In genomic region chr10:71964669-71965515, GRCh38 we compare ENCODE assay signal across 9 cellular contexts. TPM values are rescaled to one million over a fixed set of nuclear protein-coding genes. Genes with fewer than 3 reads are reported as not detected.
DNase-seq lines count a peak whose midpoint lies in the region; FAIRE-seq and TF ChIP-seq lines count a peak whose summit lies in the region.
"Had no signal": no experiment of that assay in that cellular context is flagged by ENCODE, and none has a peak within 500 bp of the region (broad histone marks: within the 10 kb centered on the region; RNA-seq: fewer than 3 reads in every experiment).

No MANE protein-coding gene starts in this region.

- peak overlapping the region; percentile 76 for H3K4me2 ChIP-seq in endothelial cell of umbilical vein (ENCODE audit: insufficient read depth, low read length)

- intact Hi-C loops in endothelial cell of umbilical vein (cut with micrococcal nuclease) = no loop called here

- peak; percentile 87 for FAIRE-seq in endothelial cell of umbilical vein (lab: Jason Lieb, UNC)
- FAIRE-seq: A204.1 had no signal

- peak overlapping the region; percentile 79 for H3K9ac ChIP-seq in endothelial cell of umbilical vein (replicated peaks; ENCODE audit: extremely low read depth, insufficient read depth, low read length)
- peak overlapping the region; percentile 52 to 74 for H3K9ac ChIP-seq in mucosa of rectum (ENCODE audit: low read depth in 1 of 2, low read length in 2 of 2)

- dilution Hi-C loops in endothelial cell of umbilical vein (cut with MboI; ENCODE audit: extremely low pct_ligation_motif_present, low sequenced_read_pairs) = no loop called here

- BruUV-seq in endothelial cell of umbilical vein (replicated peaks; lab: Mats Ljungman, UMichigan) = no TSS peak

- POLR2A ChIA-PET in endothelial cell of umbilical vein (lab: Charles Lee) = no interaction called here

- H3K79me2 ChIP-seq in endothelial cell of umbilical vein (ENCODE audit: control insufficient read depth, insufficient read depth, low read length) = peaks cover 27% of the 10 kb centered on the region

- TF ChIP-seq CTCF in endothelial cell of umbilical vein (IDR thresholded peaks at IDR 0.05; ENCODE audit: extremely low read depth in 1 of 2, insufficient read depth in 1 of 2, low read depth in 1 of 2, low read length in 2 of 2) = no peak

- H3K9me3 ChIP-seq in endothelial cell of umbilical vein (replicated peaks; ENCODE audit: control insufficient read depth, insufficient read depth, low read length) = no peaks in the 10 kb centered on the region
- no peaks in the 10 kb centered on the region for H3K9me3 ChIP-seq in mucosa of rectum (ENCODE audit: control insufficient read depth in 2 of 2, low read length in 2 of 2)

- peak overlapping the region; percentile 21 to 57 (median 55) for H3K4me3 ChIP-seq in endothelial cell of umbilical vein (replicated peaks in 1 of 3; ENCODE audit: insufficient read depth in 1 of 3, low read depth in 1 of 3, low read length in 3 of 3)
- peak overlapping the region; percentile 53 to 72 for H3K4me3 ChIP-seq in mucosa of rectum (ENCODE audit: low read length in 2 of 2)

- no peaks in the 10 kb centered on the region for H4K20me1 ChIP-seq in endothelial cell of umbilical vein (replicated peaks; ENCODE audit: control insufficient read depth, extremely low read depth, insufficient read depth, low read length)

- peak overlapping the region; percentile 60 for H3K27ac ChIP-seq in endothelial cell of umbilical vein (ENCODE audit: insufficient read depth, low read depth, low read length)
- peak overlapping the region; percentile 68 to 71 for H3K27ac ChIP-seq in mucosa of rectum (ENCODE audit: low read depth in 2 of 2, low read length in 2 of 2)
- H3K27ac ChIP-seq in substantia nigra (ENCODE audit: low read depth, low read length, poor library complexity, severe bottlenecking) = peak overlapping the region; percentile 97

- peak; percentile 63 for TF ChIP-seq POLR2A in endothelial cell of umbilical vein (IDR thresholded peaks at IDR 0.05; ENCODE audit: low read depth, low read length)

- no peaks in the 10 kb centered on the region for H3K27me3 ChIP-seq in endothelial cell of umbilical vein (ENCODE audit: control insufficient read depth in 2 of 2, insufficient read depth in 2 of 2, low read length in 2 of 2)
- H3K27me3 ChIP-seq in mucosa of rectum (ENCODE audit: control insufficient read depth in 2 of 2, insufficient read depth in 2 of 2, low read length in 2 of 2) = peaks cover 13 to 23% of the 10 kb centered on the region in 2 donors

- H3K36me3 ChIP-seq in endothelial cell of umbilical vein (ENCODE audit: control insufficient read depth in 2 of 2, extremely low read depth in 1 of 2, insufficient read depth in 2 of 2, low read length in 2 of 2) (no peaks in the 10 kb centered on the region), mucosa of rectum (ENCODE audit: control insufficient read depth in 2 of 2, insufficient read depth in 2 of 2, low read length in 2 of 2) (no peaks in the 10 kb centered on the region)

- CTCF ChIA-PET in endothelial cell of umbilical vein (lab: Charles Lee) = interaction anchor here (0.7 to 3.0 kb wide), 9 partner anchors 9 to 375 kb away, joined by 3 to 17 read pairs (median 5); no protein-coding TSS in a partner anchor

- H2AFZ ChIP-seq in endothelial cell of umbilical vein (ENCODE audit: low read depth, low read length) = peak overlapping the region; percentile 63

- peaks cover 18% of the 10 kb centered on the region for H3K4me1 ChIP-seq in endothelial cell of umbilical vein (ENCODE audit: control insufficient read depth, extremely low read depth, insufficient read depth, low read length)
- H3K4me1 ChIP-seq in mucosa of rectum (ENCODE audit: control insufficient read depth in 2 of 2, insufficient read depth in 2 of 2, low read length in 2 of 2) = peaks cover 6 to 7% of the 10 kb centered on the region in 2 donors

- H3K9me1 ChIP-seq in endothelial cell of umbilical vein (replicated peaks; ENCODE audit: control insufficient read depth, extremely low read depth, insufficient read depth, low read length) = no peaks in the 10 kb centered on the region

- DNase-seq in DMS 273 (lab: John Stamatoyannopoulos, UW; ENCODE audit: unreplicated experiment) (peak; percentile 66), DMS 273 treated with DMSO at 0.1 percent for 48 hours (lab: John Stamatoyannopoulos, UW) (no peak), endothelial cell of umbilical vein (ENCODE audit: low read depth, low spot score) (peak; percentile 69), substantia nigra (lab: John Stamatoyannopoulos, UW) (peak in 13 of 49 donors; percentile 33 to 63 (median 44)), NCI-H510A treated with DMSO at 0.1 percent for 48 hours (lab: John Stamatoyannopoulos, UW) (no peak), NCI-H345 treated with DMSO at 0.1 percent for 48 hours (lab: John Stamatoyannopoulos, UW; ENCODE audit: unreplicated experiment) (no peak)
- DNase-seq in activated CD4-positive, alpha-beta T cell treated with anti-CD3 and anti-CD28 coated beads, Interleukin-2, amount 50 U/mL, for 4 hours = peak; percentile 39

TF ChIP-seq in endothelial cell of umbilical vein, 7 proteins besides CTCF, POLR2A, EP300 and RAD21:
- TF ChIP-seq MYC (IDR thresholded peaks at IDR 0.05; ENCODE audit: low read depth, low read length) (peak; percentile 19), GATA2 (IDR thresholded peaks at IDR 0.05; ENCODE audit: insufficient read depth, insufficient read length, low read depth, low read length) (no peak), POLR2AphosphoS5 (IDR thresholded peaks at IDR 0.05; ENCODE audit: insufficient read depth, low read depth, low read length) (peak; percentile 67), JUN (IDR thresholded peaks at IDR 0.05; ENCODE audit: borderline replicate concordance, insufficient read depth, insufficient read length, low read depth) (peak; percentile 13), EZH2 (IDR thresholded peaks at IDR 0.05; ENCODE audit: borderline replicate concordance, low read depth, low read length, severe bottlenecking) (no peak), FOS (IDR thresholded peaks at IDR 0.05; ENCODE audit: borderline replicate concordance, insufficient read depth, low read length) (peak; percentile 50)
- TF ChIP-seq, protein P1, sequence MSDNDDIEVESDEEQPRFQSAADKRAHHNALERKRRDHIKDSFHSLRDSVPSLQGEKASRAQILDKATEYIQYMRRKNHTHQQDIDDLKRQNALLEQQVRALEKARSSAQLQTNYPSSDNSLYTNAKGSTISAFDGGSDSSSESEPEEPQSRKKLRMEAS (IDR thresholded peaks at IDR 0.05; ENCODE audit: insufficient read depth, insufficient read length) = peak; percentile 27

RNA-seq across cellular contexts. Expression of gene CHST3, which starts 0.7 kb away (rescaled TPM):
- 10.0 and 11.5 TPM in 2 replicates for total RNA-seq in endothelial cell of umbilical vein
- polyA plus RNA-seq in endothelial cell of umbilical vein = 5.5 and 6.0 TPM in 2 replicates
- polyA plus RNA-seq in endothelial cell of umbilical vein (2011; cell fraction: cytosol; rRNA removed) = 5.4 and 5.5 TPM in 2 replicates
- 4.6 TPM in 2 replicates for polyA plus RNA-seq in endothelial cell of umbilical vein (2011; cell fraction: nucleus; rRNA removed)
- 6.2 and 6.4 TPM in 2 replicates for polyA plus RNA-seq in endothelial cell of umbilical vein (2012)
- 11.7 and 12.7 TPM in 2 replicates for polyA minus RNA-seq in endothelial cell of umbilical vein
- 10.8 TPM for polyA minus RNA-seq in endothelial cell of umbilical vein (2011; cell fraction: cytosol; rRNA and poly(A)+ RNA removed)
- 4.2 and 4.7 TPM in 2 replicates for polyA minus RNA-seq in endothelial cell of umbilical vein (2011; cell fraction: nucleus; rRNA and poly(A)+ RNA removed)

Comparison
In these comparisons a context has a peak if more than half of its experiments do, and no peak if none do; other contexts are left out.
1. DNase-seq: peak in DMS 273 (single experiment), activated CD4-positive, alpha-beta T cell treated with anti-CD3 and anti-CD28 coated beads, Interleukin-2, amount 50 U/mL, for 4 hours (2 of 2) and endothelial cell of umbilical vein (single experiment); none in DMS 273 treated with DMSO at 0.1 percent for 48 hours (single experiment), NCI-H510A treated with DMSO at 0.1 percent for 48 hours (single experiment) and NCI-H345 treated with DMSO at 0.1 percent for 48 hours (single experiment).
2. Peak in every context shown above with its lines, with median percentiles within 50 percentile points of each other: H3K27ac ChIP-seq.